In genomic region chr7:66138994-66139752, GRCh38 we compare ENCODE assay signal across 18 cellular contexts. TPM values are rescaled to one million over a fixed set of nuclear protein-coding genes. Genes with fewer than 3 reads are reported as not detected.
A peak's percentile ranks its signal among the peaks of the same experiment; 100 is the strongest.
DNase-seq lines count a peak whose midpoint lies in the region; FAIRE-seq lines count a peak whose summit lies in the region.
"Had no signal": no experiment of that assay in that cellular context is flagged by ENCODE, and none has a peak within 500 bp of the region (broad histone marks: within the 10 kb centered on the region; RNA-seq: fewer than 3 reads in every experiment).

No MANE protein-coding gene starts in this region.

- H3K9me3 ChIP-seq in SK-N-MC (ENCODE audit: low read depth, low read length) = no peaks in the 10 kb centered on the region
- H3K9me3 ChIP-seq: ascending aorta, Peyer's patch had no signal

- H3K4me3 ChIP-seq in SK-N-MC = no peak overlapping the region
- H3K4me3 ChIP-seq: ascending aorta, Peyer's patch had no signal

- H3K9ac ChIP-seq in SK-N-MC (ENCODE audit: insufficient read length) = peak overlapping the region; percentile 37

- peak overlapping the region; percentile 19; the same call in 1 of the 2 replicates for H3K27ac ChIP-seq in SK-N-MC
- H3K27ac ChIP-seq: ascending aorta, Peyer's patch had no signal

- peak; percentile 3 for DNase-seq in AG08395 (ENCODE audit: low spot score)
- DNase-seq in H4 (ENCODE audit: low spot score) = peak; percentile 43
- no peak for DNase-seq in SK-N-MC (ENCODE audit: low read depth, low spot score)
- DNase-seq in iris pigment epithelial cell (ENCODE audit: low read depth) = peak; percentile 54
- no peak for DNase-seq in NOMO-1 treated with dmso at 0.1 percent for 144 hours (lab: John Stamatoyannopoulos, UW; ENCODE audit: unreplicated experiment)
- DNase-seq in cerebellum (ENCODE audit: low spot score) = no peak
- DNase-seq in HUDEP-2 (lab: John Stamatoyannopoulos, UW; ENCODE audit: unreplicated experiment in 76 of 76) = no peak
- DNase-seq in HTR-8/SVneo (ENCODE audit: insufficient read length, low spot score) = no peak
- DNase-seq: activated CD8-positive, alpha-beta memory T cell treated with anti-CD3 and anti-CD28 coated beads for 24 hours; DND-41; KG1; left colon; NCI-H1105 treated with DMSO at 0.1 percent for 48 hours; NCI-H774; occipital lobe; Peyer's patch; substantia nigra had no signal

- peaks cover 80% of the 10 kb centered on the region for H3K36me3 ChIP-seq in SK-N-MC (ENCODE audit: insufficient read depth, low read length)

- FAIRE-seq in HTR-8/SVneo (lab: Jason Lieb, UNC) = no peak

RNA-seq across cellular contexts. Expression of gene CRCP, which starts 24.5 kb away (rescaled TPM):
- 55.2 and 74.7 TPM in 2 replicates for total RNA-seq in H4 (2014; rRNA removed; shearing (Covaris generic))
- 38.9 TPM for total RNA-seq in cerebellum

Comparison
In these comparisons a context has a peak if more than half of its experiments do, and no peak if none do; other contexts are left out.
1. DNase-seq: peak in AG08395 (single experiment), H4 (single experiment) and iris pigment epithelial cell (single experiment); none in SK-N-MC (single experiment), NOMO-1 treated with dmso at 0.1 percent for 144 hours (single experiment), cerebellum (single experiment), HUDEP-2 (0 of 76) and HTR-8/SVneo (single experiment).